19 cellular contexts compared by ENCODE assay signal in the genomic region with DNA sequence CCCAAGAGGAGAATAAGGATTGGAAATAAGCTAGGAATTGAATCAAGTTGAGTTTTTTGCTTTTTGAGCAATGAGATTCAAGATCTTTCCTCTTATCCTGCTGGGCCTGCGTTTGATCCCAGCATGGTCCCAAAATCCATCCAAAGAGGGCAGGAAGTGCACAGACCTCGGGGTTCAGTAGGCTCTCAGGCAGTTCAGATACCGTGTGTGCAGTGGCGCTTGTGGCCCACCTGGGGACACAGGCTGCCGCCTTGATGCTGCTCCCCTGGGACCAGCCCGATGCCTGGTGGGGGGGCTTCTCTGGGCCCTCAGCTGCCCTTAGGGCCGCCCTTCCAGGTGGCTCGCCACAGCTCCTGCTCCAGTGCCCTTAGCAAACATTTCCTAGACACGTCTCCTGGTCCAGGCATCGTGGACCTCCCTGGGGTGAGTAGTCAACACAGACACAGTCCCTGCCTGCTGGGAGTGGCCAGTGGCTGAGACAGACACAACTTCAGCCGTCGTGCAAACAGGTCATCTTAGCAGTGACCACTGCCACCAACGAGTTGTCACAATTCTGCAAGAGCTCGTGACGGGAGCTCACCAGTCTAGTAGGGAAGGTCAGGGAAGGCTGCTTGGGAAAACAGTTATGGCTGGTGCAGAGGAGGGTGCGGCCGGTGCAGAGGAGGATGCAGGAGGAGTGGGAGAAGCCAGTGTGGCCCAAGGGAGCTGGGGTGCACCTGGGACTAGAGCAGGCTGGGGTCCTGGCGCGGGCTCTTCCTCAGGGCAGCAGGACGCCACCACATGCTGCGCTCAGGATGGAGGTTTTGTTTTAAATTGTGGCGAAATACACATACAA.
"Had no signal": no experiment of that assay in that cellular context is flagged by ENCODE, and none has a peak within 500 bp of the region (broad histone marks: within the 10 kb centered on the region; RNA-seq: fewer than 3 reads in every experiment).

No MANE protein-coding gene starts in this region.

- DNase-seq: effector CD8-positive, alpha-beta T cell; gastrocnemius medialis; heart right ventricle; kidney glomerular epithelial cell; mammary epithelial cell; naive thymus-derived CD4-positive, alpha-beta T cell; nephron progenitor cell; pancreas; sigmoid colon; stimulated activated CD4-positive, alpha-beta T cell treated with anti-CD3 and anti-CD28 coated beads, Interleukin-2, amount 100 ng/mL, for 24 hours; stimulated activated CD4-positive, alpha-beta T cell treated with anti-CD3 and anti-CD28 coated beads, Interleukin-4, amount 100 ng/mL, for 4 hours; stimulated activated naive CD4-positive, alpha-beta T cell; stomach; trophoblast cell had no signal

- H3K27me3 ChIP-seq: pancreas had no signal

- H3K9me3 ChIP-seq: gastrocnemius medialis, heart right ventricle, pancreas, sigmoid colon, stomach, thoracic aorta had no signal

- H3K4me1 Mint-ChIP-seq: nephron progenitor cell had no signal

- ATAC-seq: esophagus mucosa; gastrocnemius medialis; heart right ventricle; naive thymus-derived CD4-positive, alpha-beta T cell had no signal

- H3K9me3 Mint-ChIP-seq: naive thymus-derived CD4-positive, alpha-beta T cell had no signal

- H3K4me1 ChIP-seq: gastrocnemius medialis, heart right ventricle, pancreas, sigmoid colon, stomach had no signal

- H3K4me3 ChIP-seq: coronary artery, gastrocnemius medialis, heart right ventricle, pancreas, sigmoid colon, skin epidermis, stomach, thoracic aorta had no signal

- H3K36me3 ChIP-seq: gastrocnemius medialis, heart right ventricle, pancreas, sigmoid colon, stomach, thoracic aorta had no signal

- H3K27ac Mint-ChIP-seq: naive thymus-derived CD4-positive, alpha-beta T cell; nephron progenitor cell; progenitor cell of endocrine pancreas had no signal

- H3K27ac ChIP-seq: coronary artery, gastrocnemius medialis, heart right ventricle, pancreas, sigmoid colon, skin epidermis, stomach, thoracic aorta had no signal

- H3K36me3 Mint-ChIP-seq: naive thymus-derived CD4-positive, alpha-beta T cell had no signal

- H3K4me3 Mint-ChIP-seq: naive thymus-derived CD4-positive, alpha-beta T cell; nephron progenitor cell had no signal
